In genomic region chr4:108493596-108493931, GRCh38 we compare ENCODE assay signal across 17 cellular contexts.
"Had no signal": no experiment of that assay in that cellular context is flagged by ENCODE, and none has a peak within 500 bp of the region (broad histone marks: within the 10 kb centered on the region; RNA-seq: fewer than 3 reads in every experiment).

No MANE protein-coding gene starts in this region.

- DNase-seq: activated B cell treated with CpG ODN at 0.5 μM for 24 hours; activated effector memory CD4-positive, alpha-beta T cell treated with Interleukin-2 at 50 U/mL for 16 hours; amygdala; aorta; body of pancreas; caudate nucleus; effector CD8-positive, alpha-beta T cell; head of caudate nucleus; hippocampal formation; T1000 had no signal

- H3K27ac ChIP-seq: adrenal gland, body of pancreas, colonic mucosa, WERI-Rb-1 had no signal

- H3K4me3 ChIP-seq: body of pancreas, colonic mucosa had no signal

- H3K9me3 ChIP-seq: colonic mucosa had no signal

- H3K27me3 Mint-ChIP-seq: activated B cell treated with CpG ODN at 0.5 μM for 24 hours; activated CD8-positive, alpha-beta T cell treated with anti-CD3 and anti-CD28 coated beads for 36 hours; activated T-helper 17 cell treated with anti-CD3 and anti-CD28 coated beads, Interleukin-2, amount 50 U/mL, for 72 hours had no signal

- H3K4me1 Mint-ChIP-seq: activated T-helper 17 cell treated with anti-CD3 and anti-CD28 coated beads, Interleukin-2, amount 50 U/mL, for 72 hours had no signal

- FAIRE-seq: frontal cortex had no signal

- H3K27ac Mint-ChIP-seq: activated B cell treated with CpG ODN at 0.5 μM for 24 hours; activated CD8-positive, alpha-beta T cell treated with anti-CD3 and anti-CD28 coated beads for 36 hours; activated T-helper 17 cell treated with anti-CD3 and anti-CD28 coated beads, Interleukin-2, amount 50 U/mL, for 72 hours had no signal

- ATAC-seq: activated CD4-positive, CD25-positive, alpha-beta regulatory T cell treated with anti-CD3 and anti-CD28 coated beads, Interleukin-2, amount 50 U/mL, for 24 hours; body of pancreas had no signal

- H3K4me1 ChIP-seq: adrenal gland, body of pancreas, colonic mucosa had no signal

- H3K36me3 ChIP-seq: adrenal gland, colonic mucosa, WERI-Rb-1 had no signal

- H3K4me3 Mint-ChIP-seq: activated B cell treated with CpG ODN at 0.5 μM for 24 hours; activated CD8-positive, alpha-beta T cell treated with anti-CD3 and anti-CD28 coated beads for 36 hours; activated T-helper 17 cell treated with anti-CD3 and anti-CD28 coated beads, Interleukin-2, amount 50 U/mL, for 72 hours had no signal
